22 cellular contexts compared by ENCODE assay signal in genomic region chr7:106088014-106088413, GRCh38. TPM values are rescaled to one million over a fixed set of nuclear protein-coding genes. Genes with fewer than 3 reads are reported as not detected.
DNase-seq lines count a peak whose midpoint lies in the region; ATAC-seq, FAIRE-seq and TF ChIP-seq lines count a peak whose summit lies in the region.
"Had no signal": no experiment of that assay in that cellular context is flagged by ENCODE, and none has a peak within 500 bp of the region (broad histone marks: within the 10 kb centered on the region; RNA-seq: fewer than 3 reads in every experiment).

No MANE protein-coding gene starts in this region.

- no TSS peak for BruUV-seq in K562 (replicated peaks; lab: Mats Ljungman, UMichigan)

- H3K9me1 ChIP-seq in K562 (ENCODE audit: control insufficient read depth, insufficient read depth, low read length), result no peaks in the 10 kb centered on the region

- peaks cover 0 to 2% (median 0%) of the 10 kb centered on the region in 7 donors for H3K9me3 Mint-ChIP-seq in naive B cell
- H3K9me3 Mint-ChIP-seq: CD4-positive, CD25-positive, alpha-beta regulatory T cell; CD8-positive, alpha-beta T cell had no signal

- intact Hi-C loops in K562 (cut with micrococcal nuclease), result no loop called here
- intact Hi-C loops in heart left ventricle (cut with DNase I), result no loop called here
- intact Hi-C loops in right cardiac atrium (cut with DNase I), result no loop called here

- DNase-seq in Karpas-422 (no peak), K562 (ENCODE audit: extremely low read depth in 1 of 4, low spot score in 3 of 4) (no peak), naive B cell (no peak), heart left ventricle (no peak), right cardiac atrium (no peak), NCI-H2107 (lab: John Stamatoyannopoulos, UW) (no peak), kidney tubule cell (ENCODE audit: low spot score) (no peak)
- DNase-seq: Caco-2; CD4-positive, CD25-positive, alpha-beta regulatory T cell; CD8-positive, alpha-beta T cell; DMS153; DND-41; EL; GDM1; GOT3 had no signal

- no peak overlapping the region for H3K9ac ChIP-seq in Karpas-422 (ENCODE audit: low read length)
- H3K9ac ChIP-seq in K562 (ENCODE audit: insufficient read depth in 1 of 2, low read depth in 2 of 2, low read length in 2 of 2), result no peak overlapping the region
- H3K9ac ChIP-seq: BLaER1 had no signal

- peaks cover 66% of the 10 kb centered on the region for H3K36me3 ChIP-seq in DOHH2 (ENCODE audit: control insufficient read depth, low read length)
- peaks cover 56% of the 10 kb centered on the region for H3K36me3 ChIP-seq in Karpas-422 (ENCODE audit: insufficient read depth, low read length)
- peaks cover 38% of the 10 kb centered on the region for H3K36me3 ChIP-seq in K562 (ENCODE audit: control insufficient read depth, insufficient read depth, low read length)
- peaks cover 0 to 50% (median 35%) of the 10 kb centered on the region in 9 donors for H3K36me3 ChIP-seq in heart left ventricle

- no peak for TF ChIP-seq RAD21 in K562 (CRISPR knock-in tag; conservative IDR thresholded peaks at IDR 0.05 in 1 of 2, IDR thresholded peaks at IDR 0.05 in 1 of 2)

- TF ChIP-seq EP300 in K562 (IDR thresholded peaks at IDR 0.05; ENCODE audit: low read length), result no peak

- peak overlapping the region in 2 of 8 donors; percentile 2 to 13 for H3K4me3 Mint-ChIP-seq in naive B cell
- H3K4me3 Mint-ChIP-seq: CD4-positive, CD25-positive, alpha-beta regulatory T cell; CD8-positive, alpha-beta T cell had no signal

- POLR2A ChIA-PET in K562 (lab: Yijun Ruan, JAX), result no interaction called here

- no peak for TF ChIP-seq CTCF in DOHH2 (IDR thresholded peaks at IDR 0.05; ENCODE audit: low read depth, low read length, poor library complexity, severe bottlenecking)
- no peak for TF ChIP-seq CTCF in K562 (IDR thresholded peaks at IDR 0.05 in 2 of 3, conservative IDR thresholded peaks at IDR 0.05 in 1 of 3; ENCODE audit: insufficient read depth in 2 of 3, low read depth in 1 of 3, low read length in 3 of 3)
- no peak for TF ChIP-seq CTCF in heart left ventricle (IDR thresholded peaks at IDR 0.05)

- H3K4me3 ChIP-seq in DOHH2 (ENCODE audit: low read length) (no peak overlapping the region), Karpas-422 (ENCODE audit: low read length) (no peak overlapping the region), K562 (no peak overlapping the region), heart left ventricle (no peak overlapping the region), right cardiac atrium (ENCODE audit: low read length) (no peak overlapping the region)
- H3K4me3 ChIP-seq: BLaER1, GM12878, HAP-1 had no signal

- peaks cover 51 to 91% (median 79%) of the 10 kb centered on the region in 3 donors for H3K4me1 Mint-ChIP-seq in naive B cell

- H3K79me2 ChIP-seq in DOHH2 (ENCODE audit: control insufficient read depth, low read length), result peaks cover 39% of the 10 kb centered on the region
- peaks cover 37% of the 10 kb centered on the region for H3K79me2 ChIP-seq in Karpas-422 (ENCODE audit: low read length)
- H3K79me2 ChIP-seq in K562 (ENCODE audit: control insufficient read depth, insufficient read depth, low read length), result no peaks in the 10 kb centered on the region

- H3K9me2 ChIP-seq in DOHH2 (replicated peaks; ENCODE audit: control insufficient read depth, low read length), result no peaks in the 10 kb centered on the region
- no peaks in the 10 kb centered on the region for H3K9me2 ChIP-seq in Karpas-422 (replicated peaks; ENCODE audit: insufficient read depth, low read length)

- TF ChIP-seq POLR2A in K562 (conservative IDR thresholded peaks at IDR 0.05) (no peak), heart left ventricle (IDR thresholded peaks at IDR 0.05) (no peak)

- in situ Hi-C loops in K562 (cut with MboI), result no loop called here

- peak overlapping the region in 5 of 6 donors; percentile 10 to 94 (median 85) for H3K27ac Mint-ChIP-seq in naive B cell
- H3K27ac Mint-ChIP-seq: CD8-positive, alpha-beta T cell had no signal

- H3K9me3 ChIP-seq in DOHH2 (ENCODE audit: control insufficient read depth, insufficient read depth, low read length) (no peaks in the 10 kb centered on the region), Karpas-422 (ENCODE audit: low read length) (no peaks in the 10 kb centered on the region), K562 (replicated peaks; ENCODE audit: control insufficient read depth, insufficient read depth, low read depth, low read length) (no peaks in the 10 kb centered on the region), heart left ventricle (no peaks in the 10 kb centered on the region), right cardiac atrium (ENCODE audit: control insufficient read depth, low read length) (no peaks in the 10 kb centered on the region)
- H3K9me3 ChIP-seq: Caco-2, HAP-1 had no signal

- no peak for FAIRE-seq in K562 (lab: Jason Lieb, UNC)
- FAIRE-seq: GM12878, GM19239, H54 had no signal

- H3K27ac ChIP-seq in DOHH2 (ENCODE audit: low read depth, low read length) (peak overlapping the region; percentile 90), Karpas-422 (ENCODE audit: low read length) (peak overlapping the region; percentile 36; the same call in 1 of the 2 replicates), K562 (ENCODE audit: extremely low read depth, low read depth, low read length) (no peak overlapping the region), heart left ventricle (peak overlapping the region in 1 of 12 donors; percentile 8), right cardiac atrium (ENCODE audit: low read length) (no peak overlapping the region)
- H3K27ac ChIP-seq: BLaER1, C4-2B had no signal

- no peaks in the 10 kb centered on the region for H3K27me3 Mint-ChIP-seq in naive B cell
- H3K27me3 Mint-ChIP-seq: CD4-positive, CD25-positive, alpha-beta regulatory T cell had no signal

- WGBS in K562 (ENCODE audit: insufficient coverage, low coverage, missing lambda C conversion rate), result 83% methylated on average over 1 of the region's 1 CpG
- 84 to 89% (median 85%) methylated on average over 1 of the region's 1 CpG for WGBS in heart left ventricle, 4 donors
- WGBS in right cardiac atrium, result 89% methylated on average over 1 of the region's 1 CpG

- H3K4me2 ChIP-seq in DOHH2 (ENCODE audit: low read length) (no peak overlapping the region), Karpas-422 (ENCODE audit: low read depth, low read length, poor library complexity, severe bottlenecking) (no peak overlapping the region), K562 (ENCODE audit: insufficient read depth, low read length) (no peak overlapping the region)
- H3K4me2 ChIP-seq: BLaER1 had no signal

- peaks cover 25 to 30% of the 10 kb centered on the region in 2 donors for H3K36me3 Mint-ChIP-seq in naive B cell

- CTCF ChIA-PET in K562 (lab: Yijun Ruan, JAX; ENCODE audit: low intra/inter-chr PET ratio), result interaction anchor here (0.6 kb wide), 1 partner anchor 1604 kb away, joined by 3 read pairs; no protein-coding TSS in a partner anchor

- H2AFZ ChIP-seq in Karpas-422 (ENCODE audit: low read length), result no peak overlapping the region
- no peak overlapping the region for H2AFZ ChIP-seq in K562 (ENCODE audit: low read depth, low read length)

- no peaks in the 10 kb centered on the region for H4K20me1 ChIP-seq in DOHH2 (ENCODE audit: control insufficient read depth, insufficient read depth, low read depth, low read length)
- H4K20me1 ChIP-seq in Karpas-422 (ENCODE audit: insufficient read depth, low read depth, low read length), result no peaks in the 10 kb centered on the region
- no peaks in the 10 kb centered on the region for H4K20me1 ChIP-seq in K562 (replicated peaks; ENCODE audit: control insufficient read depth, insufficient read depth, low read length)
- H4K20me1 ChIP-seq: BLaER1 had no signal

- H3F3A ChIP-seq in DOHH2 (ENCODE audit: control insufficient read depth, insufficient read depth), result peaks cover 93% of the 10 kb centered on the region

- peaks cover 98% of the 10 kb centered on the region for H3K4me1 ChIP-seq in DOHH2 (ENCODE audit: control insufficient read depth, low read length)
- peaks cover 93% of the 10 kb centered on the region for H3K4me1 ChIP-seq in Karpas-422 (ENCODE audit: low read length)
- no peaks in the 10 kb centered on the region for H3K4me1 ChIP-seq in K562 (replicated peaks in 1 of 2; ENCODE audit: control insufficient read depth in 2 of 2, insufficient read depth in 2 of 2, low read length in 2 of 2)
- H3K4me1 ChIP-seq in heart left ventricle, result peaks cover 0 to 10% (median 0%) of the 10 kb centered on the region in 12 donors
- no peaks in the 10 kb centered on the region for H3K4me1 ChIP-seq in right cardiac atrium (ENCODE audit: control insufficient read depth, insufficient read depth, low read length)
- H3K4me1 ChIP-seq: Caco-2 had no signal

- H3K27me3 ChIP-seq in DOHH2 (ENCODE audit: control insufficient read depth, low read length) (no peaks in the 10 kb centered on the region), Karpas-422 (ENCODE audit: low read length) (no peaks in the 10 kb centered on the region), K562 (ENCODE audit: control insufficient read depth in 2 of 2, insufficient read depth in 2 of 2, low read length in 2 of 2) (no peaks in the 10 kb centered on the region), heart left ventricle (no peaks in the 10 kb centered on the region), right cardiac atrium (ENCODE audit: control insufficient read depth, insufficient read depth) (no peaks in the 10 kb centered on the region)
- H3K27me3 ChIP-seq: BLaER1 had no signal

- ATAC-seq in K562 (no peak), naive B cell (ENCODE audit: low read depth in 2 of 2) (no peak), heart left ventricle (no peak), right cardiac atrium (no peak)
- ATAC-seq: CD8-positive, alpha-beta T cell; GM12878 had no signal

RNA-seq across cellular contexts. Expression of gene SYPL1, which starts 24.1 kb away (rescaled TPM):
- total RNA-seq in Karpas-422 (2014; rRNA removed; shearing (Covaris generic); ENCODE audit: low replicate concordance), result 88.9 and 251 TPM in 2 replicates
- total RNA-seq in K562 (2011; cell fraction: chromatin; rRNA removed; ENCODE audit: low replicate concordance), result 58.3 and 92.7 TPM in 2 replicates
- total RNA-seq in K562 (2011; cell fraction: nucleolus; rRNA removed), result 54.4 and 68.0 TPM in 2 replicates
- total RNA-seq in K562 (2011; cell fraction: nucleoplasm; rRNA removed), result 90.3 and 115 TPM in 2 replicates
- 23.8 and 25.5 TPM in 2 replicates for total RNA-seq in K562 (2014; rRNA removed)
- total RNA-seq in K562 (2014; rRNA removed; fragmentation: Illumina TruSeq; extraction: Trizol), result 51.3 and 58.3 TPM in 2 replicates
- total RNA-seq in K562 (2015; rRNA removed; fragmentation: Illumina TruSeq; extraction: Trizol), result 45.0 and 47.8 TPM in 2 replicates
- total RNA-seq in K562 (2021), result 70.2 and 73.4 TPM in 2 replicates
- polyA plus RNA-seq in K562 (2011; rRNA removed), result 71.7 and 100 TPM in 2 replicates
- polyA plus RNA-seq in K562 (2011; cell fraction: cytosol; rRNA removed), result 41.5 and 68.5 TPM in 2 replicates
- polyA plus RNA-seq in K562 (2011; cell fraction: nucleus; rRNA removed), result 15.7 and 22.1 TPM in 2 replicates
- 94.6 and 111 TPM in 2 replicates for polyA plus RNA-seq in K562 (2012)
- 71.9 and 81.5 TPM in 2 replicates for polyA plus RNA-seq in K562 (2014; fragmentation: Illumina TruSeq; extraction: Trizol)
- 100 to 1,000 TPM; 171 to 214 TPM for polyA plus RNA-seq in K562 (2014; fragmentation: Nextera tagmentation; extraction: Ambion mirVana)
- polyA plus RNA-seq in K562 (2014; rRNA removed), result 53.5 and 54.1 TPM in 2 replicates
- polyA minus RNA-seq in K562 (2011; rRNA and poly(A)+ RNA removed), result 68.6 and 85.2 TPM in 2 replicates
- polyA minus RNA-seq in K562 (2011; cell fraction: cytosol; rRNA and poly(A)+ RNA removed), result 27.0 and 38.1 TPM in 2 replicates
- 14.4 and 20.3 TPM in 2 replicates for polyA minus RNA-seq in K562 (2011; cell fraction: nucleus; rRNA and poly(A)+ RNA removed)
- 100 to 1,000 TPM; 234 to 353 (median 246) TPM for polyA plus RNA-seq in naive B cell (ENCODE audit: low read depth in 6 of 6)
- total RNA-seq in heart left ventricle, result 10 to 100 TPM; 71.7 to 99.8 (median 78.5) TPM
- 10 to 100 TPM; 70.6 to 93.4 TPM for polyA plus RNA-seq in heart left ventricle
- 10 to 100 TPM; 72.2 to 86.9 (median 79.7) TPM for total RNA-seq in right cardiac atrium
- polyA plus RNA-seq in right cardiac atrium, result 78.0 TPM

Comparison
In these comparisons a context has a peak if more than half of its experiments do, and no peak if none do; other contexts are left out.
1. H3K27ac ChIP-seq: peak in DOHH2 (single experiment) and Karpas-422 (single experiment); none in K562 (single experiment) and right cardiac atrium (single experiment).